21 cellular contexts compared by ENCODE assay signal in the genomic region with DNA sequence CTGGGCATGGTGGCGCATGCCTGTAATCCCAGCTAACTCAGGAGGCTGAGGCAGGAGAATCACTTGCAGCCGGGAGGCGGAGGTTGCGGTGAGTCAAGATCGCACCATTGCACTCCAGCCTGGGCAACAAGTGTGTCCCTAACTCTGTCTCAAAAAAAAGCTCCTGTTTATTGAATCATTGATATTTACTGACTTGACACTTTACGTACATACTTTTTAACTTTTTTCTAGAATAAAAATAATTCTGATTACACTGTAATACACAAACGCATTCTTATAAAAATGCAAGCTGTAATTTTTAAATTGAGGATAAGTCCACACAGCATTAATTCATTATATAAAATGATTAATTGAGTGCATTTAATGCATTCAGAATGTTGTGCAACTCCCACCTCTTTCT. TPM values are rescaled to one million over a fixed set of nuclear protein-coding genes. Genes with fewer than 3 reads are reported as not detected.
DNase-seq lines count a peak whose midpoint lies in the region; ATAC-seq, FAIRE-seq and TF ChIP-seq lines count a peak whose summit lies in the region.
"Had no signal": no experiment of that assay in that cellular context is flagged by ENCODE, and none has a peak within 500 bp of the region (broad histone marks: within the 10 kb centered on the region; RNA-seq: fewer than 3 reads in every experiment).

No MANE protein-coding gene starts in this region.

- H3K9me3 ChIP-seq in HepG2 (ENCODE audit: low read length) = no peaks in the 10 kb centered on the region
- H3K9me3 ChIP-seq in right lobe of liver = no peaks in the 10 kb centered on the region
- H3K9me3 ChIP-seq in naive thymus-derived CD4-positive, alpha-beta T cell (ENCODE audit: control insufficient read depth in 2 of 3, low read length in 3 of 3) = no peaks in the 10 kb centered on the region

- ATAC-seq in HepG2 = no peak
- no peak for ATAC-seq in right lobe of liver
- ATAC-seq in naive thymus-derived CD4-positive, alpha-beta T cell = no peak
- ATAC-seq: HCT116 had no signal

- in situ Hi-C loops in HepG2 (cut with HindIII; ENCODE audit: extremely low pct_ligation_motif_present, low pct_unique_long_range_greater_than_20kb) = no loop called here
- in situ Hi-C loops in GM13976 (cut with MboI; ENCODE audit: low sequenced_read_pairs, unreplicated experiment) = no loop called here

- no peak overlapping the region for H2AFZ ChIP-seq in HepG2 (ENCODE audit: low read length)

- no peak for DNase-seq in HepG2 (ENCODE audit: low spot score)
- no peak for DNase-seq in right lobe of liver
- DNase-seq in naive thymus-derived CD4-positive, alpha-beta T cell = no peak
- DNase-seq in COLO668 (lab: John Stamatoyannopoulos, UW; ENCODE audit: unreplicated experiment) = no peak
- no peak for DNase-seq in activated effector memory CD4-positive, alpha-beta T cell treated with anti-CD3 and anti-CD28 coated beads, Interleukin-2, amount 50 U/mL, for 16 hours
- no peak for DNase-seq in GM13976 (ENCODE audit: low spot score)
- DNase-seq: Caco-2; CD8-positive, alpha-beta memory T cell; DMS79; GDM1; GOT3; H7; HFFc6 had no signal

- TF ChIP-seq CTCF in HepG2 (CRISPR knock-in tag; IDR thresholded peaks at IDR 0.05) = no peak
- TF ChIP-seq CTCF in right lobe of liver (IDR thresholded peaks at IDR 0.05) = no peak
- TF ChIP-seq CTCF in GM13976 (IDR thresholded peaks at IDR 0.05; ENCODE audit: borderline replicate concordance, control extremely low read depth, extremely low read depth, insufficient read depth, missing control alignments) = no peak

- intact Hi-C loops in HepG2 (cut with micrococcal nuclease; ENCODE audit: unreplicated experiment) = no loop called here
- intact Hi-C loops in right lobe of liver (cut with DNase I) = no loop called here
- intact Hi-C loops in naive thymus-derived CD4-positive, alpha-beta T cell (cut with micrococcal nuclease) = no loop called here

- H3K79me2 ChIP-seq in HepG2 (ENCODE audit: insufficient read depth, low read length) = peaks cover 63% of the 10 kb centered on the region

- H3K36me3 ChIP-seq in HepG2 (replicated peaks in 1 of 2; ENCODE audit: control insufficient read depth in 1 of 2, insufficient read depth in 2 of 2, low read length in 2 of 2) = 0 out of 5 replicates have a peak, but pooled peaks cover 0 to 12% of the 10 kb centered on the region in 2 experiments
- H3K36me3 ChIP-seq in right lobe of liver = no peaks in the 10 kb centered on the region
- H3K36me3 ChIP-seq in naive thymus-derived CD4-positive, alpha-beta T cell (ENCODE audit: control insufficient read depth in 2 of 3, insufficient read depth in 3 of 3, low read length in 3 of 3) = no peaks in the 10 kb centered on the region

- TF ChIP-seq RAD21 in HepG2 (CRISPR knock-in tag; IDR thresholded peaks at IDR 0.05) = no peak

- no TSS peak for BruUV-seq in HepG2 (replicated peaks; lab: Mats Ljungman, UMichigan)

- H3K27ac ChIP-seq in HepG2 (ENCODE audit: extremely low read length, insufficient read depth, low read length) = no peak overlapping the region
- H3K27ac ChIP-seq in right lobe of liver = no peak overlapping the region
- peak overlapping the region; percentile 6 for H3K27ac ChIP-seq in naive thymus-derived CD4-positive, alpha-beta T cell (ENCODE audit: low read depth, low read length)
- H3K27ac ChIP-seq: 22Rv1, BLaER1, KMS-11 had no signal

- H3K4me2 ChIP-seq in HepG2 (ENCODE audit: low read depth, low read length) = no peak overlapping the region
- H3K4me2 ChIP-seq: BLaER1, KMS-11 had no signal

- H3K4me3 ChIP-seq in HepG2 (replicated peaks in 1 of 3; ENCODE audit: insufficient read depth in 1 of 3, low read depth in 2 of 3, low read length in 3 of 3) (no peak overlapping the region), right lobe of liver (no peak overlapping the region)
- no peak overlapping the region for H3K4me3 ChIP-seq in naive thymus-derived CD4-positive, alpha-beta T cell (ENCODE audit: low read length)
- H3K4me3 ChIP-seq: BLaER1 had no signal

- no peaks in the 10 kb centered on the region for H3K4me1 ChIP-seq in HepG2 (ENCODE audit: insufficient read depth, low read length)
- H3K4me1 ChIP-seq in right lobe of liver = no peaks in the 10 kb centered on the region
- H3K4me1 ChIP-seq in naive thymus-derived CD4-positive, alpha-beta T cell (ENCODE audit: control insufficient read depth in 2 of 2, insufficient read depth in 2 of 2, low read length in 2 of 2) = peaks cover 16 to 51% of the 10 kb centered on the region in 2 donors
- H3K4me1 ChIP-seq: Caco-2 had no signal

- no peak overlapping the region for H3K9ac ChIP-seq in HepG2 (ENCODE audit: insufficient read depth, low read depth, low read length)
- H3K9ac ChIP-seq: BLaER1, KMS-11 had no signal

- H3K27me3 ChIP-seq in HepG2 (ENCODE audit: control insufficient read depth in 1 of 2, insufficient read depth in 2 of 2, low read length in 2 of 2) (no peaks in the 10 kb centered on the region), right lobe of liver (no peaks in the 10 kb centered on the region)
- no peaks in the 10 kb centered on the region for H3K27me3 ChIP-seq in naive thymus-derived CD4-positive, alpha-beta T cell (ENCODE audit: control insufficient read depth in 2 of 2, insufficient read depth in 2 of 2, low read length in 2 of 2)
- H3K27me3 ChIP-seq: BLaER1 had no signal

- H3K4me1 Mint-ChIP-seq in activated naive CD8-positive, alpha-beta T cell (ENCODE audit: low read depth) = peaks cover 72% of the 10 kb centered on the region
- peaks cover 24 to 86% (median 69%) of the 10 kb centered on the region in 7 donors for H3K4me1 Mint-ChIP-seq in naive thymus-derived CD4-positive, alpha-beta T cell

- CTCF ChIA-PET in HepG2 (lab: Yijun Ruan, JAX; ENCODE audit: low intra/inter-chr PET ratio, low total read pairs) = no interaction called here
- CTCF ChIA-PET in naive thymus-derived CD4-positive, alpha-beta T cell (lab: Charles Lee) = no interaction called here

- peaks cover 25% of the 10 kb centered on the region for H3K36me3 Mint-ChIP-seq in activated naive CD8-positive, alpha-beta T cell
- peaks cover 0 to 39% (median 13%) of the 10 kb centered on the region in 5 donors for H3K36me3 Mint-ChIP-seq in naive thymus-derived CD4-positive, alpha-beta T cell

- no peak for FAIRE-seq in HepG2 (lab: Jason Lieb, UNC)
- FAIRE-seq: D721Med, HTR-8/SVneo had no signal

- POLR2A ChIA-PET in HepG2 (lab: Yijun Ruan, JAX) = interaction anchor here (2.1 kb wide), 1 partner anchor 15 kb away, joined by 17 read pairs; a partner anchor contains a TSS
- POLR2A ChIA-PET in naive thymus-derived CD4-positive, alpha-beta T cell (lab: Charles Lee) = interaction anchor here (0.5 to 6.3 kb wide), 2 partner anchors 16 to 104 kb away, joined by 4 to 77 read pairs; a partner anchor contains a TSS

- peak overlapping the region; percentile 52 for H3K4me3 Mint-ChIP-seq in activated naive CD8-positive, alpha-beta T cell
- H3K4me3 Mint-ChIP-seq in naive thymus-derived CD4-positive, alpha-beta T cell = no peak overlapping the region
- H3K4me3 Mint-ChIP-seq: CD14-positive monocyte; CD8-positive, alpha-beta memory T cell; HFFc6 had no signal

- H3K27me3 Mint-ChIP-seq in activated naive CD8-positive, alpha-beta T cell = no peaks in the 10 kb centered on the region
- no peaks in the 10 kb centered on the region for H3K27me3 Mint-ChIP-seq in naive thymus-derived CD4-positive, alpha-beta T cell
- H3K27me3 Mint-ChIP-seq: CD8-positive, alpha-beta memory T cell had no signal

- no peaks in the 10 kb centered on the region for H4K20me1 ChIP-seq in HepG2 (ENCODE audit: insufficient read depth, low read length)

- no peak for TF ChIP-seq POLR2A in HepG2 (IDR thresholded peaks at IDR 0.05; ENCODE audit: insufficient read depth in 1 of 2, low read depth in 2 of 2, low read length in 2 of 2)
- TF ChIP-seq POLR2A in right lobe of liver (IDR thresholded peaks at IDR 0.05) = no peak

- H3K9me3 Mint-ChIP-seq in activated naive CD8-positive, alpha-beta T cell (ENCODE audit: low read depth) = no peaks in the 10 kb centered on the region
- H3K9me3 Mint-ChIP-seq in naive thymus-derived CD4-positive, alpha-beta T cell = peaks cover 0 to 13% (median 3%) of the 10 kb centered on the region in 11 donors

- peak overlapping the region; percentile 73 for H3K27ac Mint-ChIP-seq in activated naive CD8-positive, alpha-beta T cell
- peak overlapping the region in 4 of 9 donors; percentile 17 to 81 (median 61) for H3K27ac Mint-ChIP-seq in naive thymus-derived CD4-positive, alpha-beta T cell
- H3K27ac Mint-ChIP-seq: CD14-positive monocyte, HFFc6 had no signal

- 96% methylated on average over 7 of the region's 7 CpGs for WGBS in HepG2 (ENCODE audit: low lambda C conversion rate)
- WGBS in right lobe of liver (ENCODE audit: insufficient coverage, low coverage, low lambda C conversion rate, missing lambda C conversion rate) = 96% methylated on average over 7 of the region's 7 CpGs

- no peak for TF ChIP-seq EP300 in HepG2 (IDR thresholded peaks at IDR 0.05; ENCODE audit: low read depth in 2 of 2, low read length in 2 of 2)
- TF ChIP-seq EP300 in HepG2 (CRISPR knock-in tag; IDR thresholded peaks at IDR 0.05; ENCODE audit: borderline replicate concordance) = no peak

RNA-seq across cellular contexts. Expression of a gene that starts 15.6 kb away (rescaled TPM):
- 45.9 and 63.0 TPM in 2 replicates for total RNA-seq in HepG2 (2016; rRNA removed; fragmentation: Illumina TruSeq; extraction: Trizol)
- 13.0 and 15.0 TPM in 2 replicates for total RNA-seq in HepG2 (2016; cell fraction: cytosol; rRNA removed; fragmentation: Illumina TruSeq; extraction: Trizol; ENCODE audit: low read depth)
- 41.3 and 61.0 TPM in 2 replicates for total RNA-seq in HepG2 (2016; cell fraction: insoluble cytoplasmic fraction; rRNA removed; fragmentation: Illumina TruSeq; extraction: Trizol)
- 22.7 and 23.0 TPM in 2 replicates for total RNA-seq in HepG2 (2016; cell fraction: membrane; rRNA removed; fragmentation: Illumina TruSeq; extraction: Trizol)
- total RNA-seq in HepG2 (2016; cell fraction: nucleus; rRNA removed; fragmentation: Illumina TruSeq; extraction: Trizol) = 60.4 and 64.9 TPM in 2 replicates
- 10.8 and 13.4 TPM in 2 replicates for polyA plus RNA-seq in HepG2 (2011; rRNA removed)
- 5.7 and 9.4 TPM in 2 replicates for polyA plus RNA-seq in HepG2 (2011; cell fraction: cytosol; rRNA removed)
- 14.0 and 14.2 TPM in 2 replicates for polyA plus RNA-seq in HepG2 (2011; cell fraction: nucleus; rRNA removed)
- polyA plus RNA-seq in HepG2 (2012) = 10.8 and 17.3 TPM in 2 replicates
- 0.62 and 0.73 TPM in 2 replicates for polyA plus RNA-seq in HepG2 (2016; cell fraction: cytosol; fragmentation: Illumina TruSeq; extraction: Trizol; ENCODE audit: low read depth)
- polyA plus RNA-seq in HepG2 (2016; cell fraction: insoluble cytoplasmic fraction; fragmentation: Illumina TruSeq; extraction: Trizol; ENCODE audit: low read depth) = 19.5 and 20.2 TPM in 2 replicates
- 1.6 and 2.1 TPM in 2 replicates for polyA plus RNA-seq in HepG2 (2016; cell fraction: membrane; fragmentation: Illumina TruSeq; extraction: Trizol; ENCODE audit: low read depth)
- polyA plus RNA-seq in HepG2 (2016; cell fraction: nucleus; fragmentation: Illumina TruSeq; extraction: Trizol; ENCODE audit: insufficient read depth, low read depth) = 20.7 and 22.6 TPM in 2 replicates
- polyA minus RNA-seq in HepG2 (2011; rRNA and poly(A)+ RNA removed; ENCODE audit: low replicate concordance) = 20.6 and 21.7 TPM in 2 replicates
- polyA minus RNA-seq in HepG2 (2011; cell fraction: cytosol; rRNA and poly(A)+ RNA removed) = 31.4 and 41.6 TPM in 2 replicates
- polyA minus RNA-seq in HepG2 (2011; cell fraction: nucleus; rRNA and poly(A)+ RNA removed) = 191 and 213 TPM in 2 replicates
- total RNA-seq in right lobe of liver = 10 to 100 TPM; 11.5 to 21.1 (median 17.2) TPM
- 10 to 100 TPM; 46.2 to 82.8 (median 52.4) TPM for total RNA-seq in naive thymus-derived CD4-positive, alpha-beta T cell
- polyA plus RNA-seq in naive thymus-derived CD4-positive, alpha-beta T cell = 10 to 100 TPM; 54.9 to 66.1 TPM
